Comparison of ENCODE assay signal across 31 cellular contexts in the genomic region with DNA sequence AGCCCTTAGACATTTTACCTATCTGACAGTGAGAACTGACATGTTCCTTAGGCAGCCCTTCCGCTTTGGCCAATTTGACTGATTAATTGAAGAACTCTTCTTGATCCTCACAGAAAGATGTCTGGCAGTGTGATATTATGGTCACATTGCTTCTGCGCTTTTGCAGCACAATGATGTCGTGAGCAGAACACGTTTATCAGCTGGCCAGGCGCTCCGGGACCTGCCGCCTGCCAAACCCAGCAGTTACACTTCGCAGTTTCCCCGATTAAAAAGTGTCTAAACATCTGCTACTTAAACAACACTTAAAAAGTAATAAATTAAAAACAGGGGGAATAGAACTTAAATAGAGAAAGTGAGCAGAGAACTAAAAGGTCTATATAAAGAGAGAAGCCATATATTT.
"Had no signal": no experiment of that assay in that cellular context is flagged by ENCODE, and none has a peak within 500 bp of the region (broad histone marks: within the 10 kb centered on the region; RNA-seq: fewer than 3 reads in every experiment).

No MANE protein-coding gene starts in this region.

- ATAC-seq: activated CD8-positive, alpha-beta T cell treated with anti-CD3 and anti-CD28 coated beads for 36 hours; activated T-cell treated with anti-CD3 and anti-CD28 coated beads, Interleukin-2, amount 50 U/mL, for 72 hours; activated T-helper 17 cell treated with anti-CD3 and anti-CD28 coated beads, Interleukin-2, amount 50 U/mL, for 72 hours had no signal

- H3K27me3 ChIP-seq: breast epithelium, SJCRH30 had no signal

- H3K9me3 ChIP-seq: breast epithelium, SJCRH30 had no signal

- H3K36me3 ChIP-seq: breast epithelium, SJCRH30 had no signal

- DNase-seq: activated CD4-positive, alpha-beta T cell treated with anti-CD3 and anti-CD28 coated beads, Interleukin-2, amount 10 ng/mL, durations not matched to agents 24 days and 14 days; activated CD4-positive, alpha-beta T cell treated with anti-CD3 and anti-CD28 coated beads, Interleukin-2, amount 50 U/mL, for 4 hours; activated CD8-positive, alpha-beta T cell treated with anti-CD3 and anti-CD28 coated beads for 36 hours; activated effector memory CD4-positive, alpha-beta T cell treated with anti-CD3 and anti-CD28 coated beads, Interleukin-2, amount 50 U/mL, for 16 hours; activated naive CD4-positive, alpha-beta T cell; activated naive CD4-positive, alpha-beta T cell treated with anti-CD3 and anti-CD28 coated beads, Interleukin-2, amount 50 U/mL, for 16 hours; activated naive CD8-positive, alpha-beta T cell treated with anti-CD3 and anti-CD28 coated beads for 36 hours; activated T-cell treated with anti-CD3 and anti-CD28 coated beads, Interleukin-2, amount 50 U/mL, for 1 hour; activated T-cell treated with anti-CD3 and anti-CD28 coated beads, Interleukin-2, amount 50 U/mL, for 72 hours; amniotic stem cell; aorta; caudate nucleus; cerebellar nuclear complex; IMR-90; NCI-H187 treated with DMSO at 0.1 percent for 48 hours; NCI-H2081; NCI-H2171 treated with DMSO at 0.1 percent for 48 hours; NCI-H226; NCI-H446 treated with DMSO at 0.1 percent for 48 hours; NCI-H526; NCI-H748 treated with DMSO at 0.1 percent for 48 hours; NK-92 treated with Interleukin-12 subunit alpha and Interleukin-12 subunit beta, amount 100 ng/mL, for 24 hours; PC-9; SHP77; SJCRH30; T1000 had no signal

- H3K27ac ChIP-seq: breast epithelium, PC-9, RWPE1, SJCRH30, SK-N-MC had no signal

- H3K4me1 ChIP-seq: breast epithelium, SJCRH30 had no signal

- H3K4me3 ChIP-seq: breast epithelium, K562, PC-9, SJCRH30, SK-N-MC had no signal
